Comparison of ENCODE assay signal across 9 cellular contexts in genomic region chr14:73740921-73741326, GRCh38. TPM values are rescaled to one million over a fixed set of nuclear protein-coding genes. Genes with fewer than 3 reads are reported as not detected.
DNase-seq lines count a peak whose midpoint lies in the region; ATAC-seq, FAIRE-seq and TF ChIP-seq lines count a peak whose summit lies in the region.
"Had no signal": no experiment of that assay in that cellular context is flagged by ENCODE, and none has a peak within 500 bp of the region (broad histone marks: within the 10 kb centered on the region; RNA-seq: fewer than 3 reads in every experiment).

No MANE protein-coding gene starts in this region.

- CTCF ChIA-PET in activated CD4-positive, alpha-beta T cell treated with anti-CD3 and anti-CD28 coated beads, Interleukin-2, amount 10 ng/mL, durations not matched to agents 7 days and 5 days (lab: Charles Lee): interaction anchor here (0.7 to 13.1 kb wide), 9 partner anchors 9 to 482 kb away, joined by 3 to 102 read pairs (median 5); partner anchors contain the start of gene PTGR2
- CTCF ChIA-PET in GM12878 (lab: Yijun Ruan, JAX): interaction anchor here (1.6 to 21.0 kb wide), 5 partner anchors 9 to 117 kb away, joined by 4 to 288 read pairs (median 48); a partner anchor contains a TSS

- peaks cover 50% of the 10 kb centered on the region for H3K4me1 ChIP-seq in GM12878 (ENCODE audit: control insufficient read depth, insufficient read depth, low read length)

- RAD21 ChIA-PET in GM12878 (lab: Charles Lee; ENCODE audit: unreplicated experiment): interaction anchor here (0.8 to 8.5 kb wide), 11 partner anchors 9 to 86 kb away, joined by 3 to 114 read pairs (median 5); a partner anchor contains a TSS

- no peak overlapping the region for H2AFZ ChIP-seq in GM12878 (ENCODE audit: control insufficient read depth, low read depth, low read length)

- H3K27me3 ChIP-seq in GM12878 (replicated peaks in 1 of 2; ENCODE audit: control insufficient read depth in 2 of 2, insufficient read depth in 2 of 2, low read length in 1 of 2): no peaks in the 10 kb centered on the region

- H3K27ac ChIP-seq in GM12878 (ENCODE audit: control insufficient read depth, insufficient read depth) (peak overlapping the region; percentile 81), substantia nigra (ENCODE audit: low read depth, low read length, poor library complexity, severe bottlenecking) (peak overlapping the region; percentile 47)

- H3K4me3 ChIP-seq in GM12878: peak overlapping the region; percentile 55; the same call in 1 of the 2 replicates

- H3K4me3 Mint-ChIP-seq in activated CD4-positive, alpha-beta T cell treated with anti-CD3 and anti-CD28 coated beads, Interleukin-2, amount 10 ng/mL, durations not matched to agents 7 days and 5 days: peak overlapping the region; percentile 82

- peaks cover 32% of the 10 kb centered on the region for H3K36me3 Mint-ChIP-seq in activated CD4-positive, alpha-beta T cell treated with anti-CD3 and anti-CD28 coated beads, Interleukin-2, amount 10 ng/mL, durations not matched to agents 7 days and 5 days (ENCODE audit: low read depth)

- whole genome bisulfite sequencing in GM12878 (ENCODE audit: insufficient coverage, insufficient replicate concordance, low lambda C conversion rate, missing lambda C conversion rate): 74% methylated on average over 6 of the region's 6 CpGs

- POLR2A ChIA-PET in activated CD4-positive, alpha-beta T cell treated with anti-CD3 and anti-CD28 coated beads, Interleukin-2, amount 10 ng/mL, durations not matched to agents 7 days and 5 days (lab: Charles Lee): interaction anchor here (0.8 to 1.4 kb wide), 3 partner anchors 13 to 30 kb away, joined by 3 to 7 read pairs (median 5); no protein-coding TSS in a partner anchor
- POLR2A ChIA-PET in GM12878 (lab: Charles Lee): interaction anchor here (1.3 to 6.7 kb wide), 3 partner anchors 12 to 56 kb away, joined by 3 to 54 read pairs (median 4); no protein-coding TSS in a partner anchor

- H3K27ac Mint-ChIP-seq in activated CD4-positive, alpha-beta T cell treated with anti-CD3 and anti-CD28 coated beads, Interleukin-2, amount 10 ng/mL, durations not matched to agents 7 days and 5 days: peak overlapping the region; percentile 90

- intact Hi-C loops in GM12878 (cut with micrococcal nuclease; ENCODE audit: unreplicated experiment): no loop called here

- peaks cover 21 to 44% of the 10 kb centered on the region in 2 experiments for H3K36me3 ChIP-seq in GM12878 (ENCODE audit: control insufficient read depth in 2 of 2, insufficient read depth in 2 of 2, low read length in 1 of 2)

- in situ Hi-C loops in GM12878 (cut with MboI): loop anchor here (5.0 to 25.0 kb wide), 2 partner anchors 86 to 296 kb away; no protein-coding TSS in a partner anchor

- no peaks in the 10 kb centered on the region for H3K9me3 ChIP-seq in GM12878 (replicated peaks; ENCODE audit: control insufficient read depth, insufficient read depth, low read length)

- peaks cover 78% of the 10 kb centered on the region for H3K79me2 ChIP-seq in GM12878 (ENCODE audit: control insufficient read depth, insufficient read depth, low read length)

- SMC1A ChIA-PET in GM12878 (lab: Charles Lee; ENCODE audit: uncharacterized antibody, unreplicated experiment): interaction anchor here (0.9 to 6.7 kb wide), 7 partner anchors 8 to 84 kb away, joined by 3 to 60 read pairs (median 11); no protein-coding TSS in a partner anchor

- peaks cover 25% of the 10 kb centered on the region for H4K20me1 ChIP-seq in GM12878 (ENCODE audit: control insufficient read depth, insufficient read depth)

- no peak for TF ChIP-seq EP300 in GM12878 (IDR thresholded peaks at IDR 0.05; ENCODE audit: borderline replicate concordance in 1 of 2, control insufficient read depth in 1 of 2, low read depth in 2 of 2, low read length in 2 of 2)

- no peak for TF ChIP-seq RAD21 in GM12878 (IDR thresholded peaks at IDR 0.05; ENCODE audit: insufficient read depth, low read depth, low read length)

- no peak for DNase-seq in activated CD4-positive, alpha-beta T cell treated with anti-CD3 and anti-CD28 coated beads, Interleukin-2, amount 10 ng/mL, durations not matched to agents 7 days and 5 days
- DNase-seq in activated CD4-positive, alpha-beta T cell treated with anti-CD3 and anti-CD28 coated beads for 4 hours: no peak
- no peak for DNase-seq in GM12878 (ENCODE audit: low read depth, low spot score)
- DNase-seq in kidney tubule cell (ENCODE audit: low spot score): peak; percentile 65
- peak in 1 of 49 donors; percentile 59 for DNase-seq in substantia nigra (lab: John Stamatoyannopoulos, UW)
- DNase-seq in NCI-H2107 (lab: John Stamatoyannopoulos, UW): no peak

- H3K9ac ChIP-seq in GM12878 (ENCODE audit: control insufficient read depth, insufficient read depth, low read length): no peak overlapping the region

- TF ChIP-seq CTCF in GM12878 (IDR thresholded peaks at IDR 0.05 in 2 of 3, conservative IDR thresholded peaks at IDR 0.05 in 1 of 3; ENCODE audit: control insufficient read depth in 2 of 3, extremely low read depth in 1 of 3, insufficient read depth in 1 of 3, low read depth in 3 of 3, low read length in 3 of 3): no peak

- H3K27me3 Mint-ChIP-seq in activated CD4-positive, alpha-beta T cell treated with anti-CD3 and anti-CD28 coated beads, Interleukin-2, amount 10 ng/mL, durations not matched to agents 7 days and 5 days: no peaks in the 10 kb centered on the region

- H3K4me1 Mint-ChIP-seq in activated CD4-positive, alpha-beta T cell treated with anti-CD3 and anti-CD28 coated beads, Interleukin-2, amount 10 ng/mL, durations not matched to agents 7 days and 5 days: peaks cover 71% of the 10 kb centered on the region

- FAIRE-seq in GM12878 (lab: Jason Lieb, UNC): no peak
- FAIRE-seq: G401.6 had no signal

- ATAC-seq in GM12878 (no peak), HG02571 (IDR thresholded peaks at IDR 0.05; ENCODE audit: unreplicated experiment) (no peak), GM18861 (IDR thresholded peaks at IDR 0.05; ENCODE audit: unreplicated experiment) (no peak)

- BruUV-seq in GM12878 (replicated peaks; lab: Mats Ljungman, UMichigan): no TSS peak

- TF ChIP-seq POLR2A in GM12878 (IDR thresholded peaks at IDR 0.05; ENCODE audit: low read depth, low read length): no peak

- no peaks in the 10 kb centered on the region for H3K9me3 Mint-ChIP-seq in activated CD4-positive, alpha-beta T cell treated with anti-CD3 and anti-CD28 coated beads, Interleukin-2, amount 10 ng/mL, durations not matched to agents 7 days and 5 days

- H3K4me2 ChIP-seq in GM12878 (ENCODE audit: control insufficient read depth, insufficient read depth): peak overlapping the region; percentile 96

TF ChIP-seq in GM12878, 131 proteins besides CTCF, POLR2A, EP300 and RAD21 (continues in another document):
- no peak for TF ChIP-seq CHD1 (IDR thresholded peaks at IDR 0.05; ENCODE audit: low read depth, low read length)
- no peak for TF ChIP-seq ATF7 (IDR thresholded peaks at IDR 0.05; ENCODE audit: low read depth)
- no peak for TF ChIP-seq IKZF1 (conservative IDR thresholded peaks at IDR 0.05)
- no peak for TF ChIP-seq FOXK2 (IDR thresholded peaks at IDR 0.05)
- no peak for TF ChIP-seq IRF4 (IDR thresholded peaks at IDR 0.05; ENCODE audit: low read depth, low read length)
- TF ChIP-seq PRDM15 (CRISPR knock-in tag; IDR thresholded peaks at IDR 0.05): no peak
- TF ChIP-seq SIN3A (IDR thresholded peaks at IDR 0.05; ENCODE audit: low read depth, low read length): no peak
- no peak for TF ChIP-seq CHD4 (IDR thresholded peaks at IDR 0.05)

RNA-seq across cellular contexts. Expression of gene PNMA1, which starts 26.7 kb away (rescaled TPM):
- 10 to 100 TPM; 23.3 to 25.9 TPM for total RNA-seq in activated CD4-positive, alpha-beta T cell treated with anti-CD3 and anti-CD28 coated beads, Interleukin-2, amount 10 ng/mL, durations not matched to agents 7 days and 5 days
- 8.8 and 10.1 TPM in 2 replicates for total RNA-seq in GM12878 (2013; cell fraction: nucleolus; rRNA removed)
- 3.8 and 4.0 TPM in 2 replicates for total RNA-seq in GM12878 (2014; rRNA removed)
- 6.8 TPM in 2 replicates for total RNA-seq in GM12878 (2014; rRNA removed; fragmentation: Illumina TruSeq; extraction: Trizol)
- 22.4 and 24.0 TPM in 2 replicates for total RNA-seq in GM12878 (2021)
- 7.3 TPM for polyA plus RNA-seq in GM12878 (2011; ENCODE audit: low read depth)
- 7.8 and 9.7 TPM in 2 replicates for polyA plus RNA-seq in GM12878 (2011; rRNA removed)
- 7.1 and 7.2 TPM in 2 replicates for polyA plus RNA-seq in GM12878 (2011; cell fraction: cytosol; rRNA removed)
- 7.9 and 9.2 TPM in 2 replicates for polyA plus RNA-seq in GM12878 (2011; cell fraction: nucleus; rRNA removed)
- 9.3 and 11.6 TPM in 2 replicates for polyA plus RNA-seq in GM12878 (2012)
- 14.0 and 14.4 TPM in 2 replicates for polyA plus RNA-seq in GM12878 (2014; fragmentation: Illumina TruSeq; extraction: Trizol)
- 1 to 10 TPM; 1.8 to 6.5 TPM for polyA plus RNA-seq in GM12878 (2014; fragmentation: Nextera tagmentation; extraction: Ambion mirVana)
- polyA plus RNA-seq in GM12878 (2014; rRNA removed): 14.4 and 15.3 TPM in 2 replicates
- polyA plus RNA-seq in GM12878 (2016; fragmentation: Nextera tagmentation; extraction: Ambion mirVana): 10 to 100 TPM; 35.0 to 39.3 TPM
- 5.3 and 7.1 TPM in 2 replicates for polyA minus RNA-seq in GM12878 (2011; rRNA and poly(A)+ RNA removed)
- 3.3 and 3.7 TPM in 2 replicates for polyA minus RNA-seq in GM12878 (2011; cell fraction: cytosol; rRNA and poly(A)+ RNA removed)
- 3.6 and 4.6 TPM in 2 replicates for polyA minus RNA-seq in GM12878 (2011; cell fraction: nucleus; rRNA and poly(A)+ RNA removed)
